In genomic region chr13:26344980-26345379, GRCh38 we compare ENCODE assay signal across 17 cellular contexts.
"Had no signal": no experiment of that assay in that cellular context is flagged by ENCODE, and none has a peak within 500 bp of the region (broad histone marks: within the 10 kb centered on the region; RNA-seq: fewer than 3 reads in every experiment).

No MANE protein-coding gene starts in this region.

- H3K4me3 ChIP-seq: coronary artery, heart left ventricle, psoas muscle, right atrium auricular region, upper lobe of left lung, uterus had no signal

- H3K4me3 Mint-ChIP-seq: endodermal cell; naive thymus-derived CD4-positive, alpha-beta T cell; nephron progenitor cell had no signal

- H3K27ac Mint-ChIP-seq: endodermal cell; naive thymus-derived CD4-positive, alpha-beta T cell; nephron progenitor cell had no signal

- H3K4me1 Mint-ChIP-seq: nephron progenitor cell had no signal

- H3K27me3 Mint-ChIP-seq: naive thymus-derived CD4-positive, alpha-beta T cell had no signal

- H3K36me3 ChIP-seq: right atrium auricular region had no signal

- H3K27me3 ChIP-seq: heart left ventricle, neutrophil, right atrium auricular region, upper lobe of left lung, uterus had no signal

- H3K9me3 ChIP-seq: heart left ventricle, neutrophil, psoas muscle, right atrium auricular region, upper lobe of left lung, uterus had no signal

- H3K27ac ChIP-seq: coronary artery, heart left ventricle, neutrophil, psoas muscle, right atrium auricular region, upper lobe of left lung, uterus had no signal

- DNase-seq: effector CD4-positive, alpha-beta T cell; endodermal cell; heart left ventricle; hippocampal formation; kidney glomerular epithelial cell; mammary epithelial cell; naive thymus-derived CD4-positive, alpha-beta T cell; nephron progenitor cell; psoas muscle; small intestine; stimulated activated CD4-positive, alpha-beta T cell treated with anti-CD3 and anti-CD28 coated beads, Interleukin-12 subunit alpha, Interleukin-12 subunit beta, amount 100 ng/mL, for 4 hours; stimulated activated naive CD4-positive, alpha-beta T cell; upper lobe of left lung; uterus had no signal

- H3K4me1 ChIP-seq: psoas muscle, right atrium auricular region, upper lobe of left lung, uterus had no signal

- H3K9me3 Mint-ChIP-seq: endodermal cell; naive thymus-derived CD4-positive, alpha-beta T cell; nephron progenitor cell had no signal
